ENCODE assay signal across 9 cellular contexts in the genomic region with DNA sequence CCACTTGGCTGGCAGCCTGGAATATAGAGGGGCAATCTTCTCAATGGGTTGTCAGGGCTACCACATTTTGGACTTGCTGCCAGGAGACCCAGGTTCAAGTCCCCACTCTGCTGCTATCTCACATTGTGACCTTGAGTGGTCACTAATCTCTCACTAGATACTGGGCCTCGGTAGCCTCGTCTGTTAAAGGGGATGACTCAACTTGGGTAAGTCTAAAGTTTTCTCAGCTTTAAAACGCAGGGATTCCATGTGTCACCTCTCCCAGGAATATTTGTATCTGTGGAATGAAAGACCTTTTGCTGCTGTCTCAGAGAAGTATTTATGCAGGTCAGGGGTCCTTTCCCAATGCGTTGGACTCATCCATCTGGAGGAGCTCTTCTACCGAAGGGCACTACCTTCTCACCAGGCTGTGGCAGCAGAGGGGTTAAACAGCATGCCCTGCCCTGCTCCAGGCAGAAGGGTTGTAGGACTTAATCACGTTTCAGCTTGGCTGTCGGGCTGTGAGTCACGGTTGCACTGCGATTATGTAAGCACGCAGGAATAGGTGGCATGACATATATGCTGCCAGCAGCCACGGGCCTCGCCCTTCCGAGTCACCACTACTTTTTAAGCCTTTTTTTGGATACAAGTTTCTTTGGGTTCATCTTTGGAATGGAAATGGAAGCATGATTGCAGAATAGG.
DNase-seq lines count a peak whose midpoint lies in the region; ATAC-seq and TF ChIP-seq lines count a peak whose summit lies in the region.
"Had no signal": no experiment of that assay in that cellular context is flagged by ENCODE, and none has a peak within 500 bp of the region (broad histone marks: within the 10 kb centered on the region; RNA-seq: fewer than 3 reads in every experiment).

No MANE protein-coding gene starts in this region.

- H4K20me1 ChIP-seq in PC-3 (ENCODE audit: low read length) (no peaks in the 10 kb centered on the region), osteoblast (ENCODE audit: insufficient read depth, low read length) (no peaks in the 10 kb centered on the region)

- no peak overlapping the region for H3K4me3 Mint-ChIP-seq in CD4-positive, alpha-beta T cell

- ATAC-seq in PC-3 (peak; percentile 93), HG03565 (IDR thresholded peaks at IDR 0.05; ENCODE audit: unreplicated experiment) (no peak), HG02623 (IDR thresholded peaks at IDR 0.05; ENCODE audit: unreplicated experiment) (no peak)
- no peak for ATAC-seq in CD4-positive, alpha-beta T cell (ENCODE audit: poor library complexity)

- DNase-seq in ELF-1 (ENCODE audit: low read depth, low spot score) = peak; percentile 71
- DNase-seq in PC-3 = peak; percentile 98
- DNase-seq in esophagus squamous epithelium (lab: John Stamatoyannopoulos, UW) = peak; percentile 6
- peak; percentile 85 for DNase-seq in osteoblast (ENCODE audit: insufficient read length, low spot score, missing footprints)
- no peak for DNase-seq in vagina (ENCODE audit: extremely low spot score in 2 of 2)
- DNase-seq in CD4-positive, alpha-beta T cell = no peak

- intact Hi-C loops in PC-3 (cut with micrococcal nuclease) = loop anchor here (2.0 kb wide), 1 partner anchor 94 kb away; the partner anchor contains the start of gene HK2
- intact Hi-C loops in esophagus squamous epithelium (cut with DNase I) = no loop called here
- intact Hi-C loops in vagina (cut with DNase I) = no loop called here
- intact Hi-C loops in CD4-positive, alpha-beta T cell (cut with DNase I, micrococcal nuclease) = no loop called here

- H3K4me3 ChIP-seq in PC-3 (ENCODE audit: low read length) (peak overlapping the region; percentile 30; the same call in 1 of the 2 replicates), esophagus squamous epithelium (no peak overlapping the region), osteoblast (ENCODE audit: insufficient read depth, low read length) (peak overlapping the region; percentile 5), vagina (no peak overlapping the region)
- H3K4me3 ChIP-seq: breast epithelium had no signal

- 13 to 18% methylated on average over 10 to 12 of the region's 13 CpGs for WGBS in esophagus squamous epithelium, 2 donors

- POLR2A ChIA-PET in PC-3 (lab: Charles Lee; ENCODE audit: unreplicated experiment) = no interaction called here
- POLR2A ChIA-PET in CD4-positive, alpha-beta T cell (lab: Charles Lee) = no interaction called here

- peaks cover 7% of the 10 kb centered on the region for H3K27me3 Mint-ChIP-seq in CD4-positive, alpha-beta T cell

- H3K79me2 ChIP-seq in PC-3 (ENCODE audit: low read length) (no peaks in the 10 kb centered on the region), osteoblast (ENCODE audit: insufficient read depth, low read length) (no peaks in the 10 kb centered on the region)

- CTCF ChIA-PET in PC-3 (lab: Charles Lee) = interaction anchor here (0.6 kb wide), 2 partner anchors 50 to 274 kb away, joined by 4 to 11 read pairs; no protein-coding TSS in a partner anchor
- CTCF ChIA-PET in CD4-positive, alpha-beta T cell (lab: Charles Lee) = no interaction called here

- peaks cover 5% of the 10 kb centered on the region; the same call in 1 of the 2 replicates for H3K9me3 ChIP-seq in PC-3 (ENCODE audit: low read length)
- H3K9me3 ChIP-seq in esophagus squamous epithelium = peaks cover 0 to 8% (median 0%) of the 10 kb centered on the region in 3 donors
- H3K9me3 ChIP-seq in osteoblast (ENCODE audit: low read depth, low read length) = no peaks in the 10 kb centered on the region
- no peaks in the 10 kb centered on the region for H3K9me3 ChIP-seq in vagina
- H3K9me3 ChIP-seq in CD4-positive, alpha-beta T cell (ENCODE audit: control insufficient read depth, low read length) = peaks cover 11% of the 10 kb centered on the region
- H3K9me3 ChIP-seq: breast epithelium had no signal

- H3K9ac ChIP-seq in PC-3 (ENCODE audit: low read length) = peak overlapping the region; percentile 47

- BruUV-seq in PC-3 (replicated peaks; lab: Mats Ljungman, UMichigan) = TSS peak; percentile 75

- H3K27me3 ChIP-seq in PC-3 (ENCODE audit: low read length) = no peaks in the 10 kb centered on the region
- H3K27me3 ChIP-seq in esophagus squamous epithelium = no peaks in the 10 kb centered on the region
- no peaks in the 10 kb centered on the region for H3K27me3 ChIP-seq in osteoblast (ENCODE audit: insufficient read depth, low read length)
- H3K27me3 ChIP-seq in vagina = no peaks in the 10 kb centered on the region
- no peaks in the 10 kb centered on the region for H3K27me3 ChIP-seq in CD4-positive, alpha-beta T cell (ENCODE audit: control insufficient read depth, insufficient read depth, low read length)
- H3K27me3 ChIP-seq: breast epithelium had no signal

- H3F3A ChIP-seq in PC-3 (ENCODE audit: low read length, unreplicated experiment) = peaks cover 13% of the 10 kb centered on the region

- TF ChIP-seq POLR2A in esophagus squamous epithelium (IDR thresholded peaks at IDR 0.05) (no peak), vagina (IDR thresholded peaks at IDR 0.05) (no peak)

- H3K36me3 ChIP-seq in PC-3 (ENCODE audit: low read depth, low read length) (peaks cover 5% of the 10 kb centered on the region; the same call in 1 of the 2 replicates), esophagus squamous epithelium (no peaks in the 10 kb centered on the region), osteoblast (ENCODE audit: insufficient read depth, low read length) (no peaks in the 10 kb centered on the region), vagina (no peaks in the 10 kb centered on the region)
- H3K36me3 ChIP-seq: breast epithelium had no signal

- H3K27ac Mint-ChIP-seq in CD4-positive, alpha-beta T cell = no peak overlapping the region

- H3K4me2 ChIP-seq in PC-3 (ENCODE audit: low read length) (peak overlapping the region; percentile 73), osteoblast (ENCODE audit: insufficient read depth, low read length) (peak overlapping the region; percentile 40)

- H2AFZ ChIP-seq in PC-3 (ENCODE audit: low read length) (peak overlapping the region; percentile 51), osteoblast (ENCODE audit: low read length) (peak overlapping the region; percentile 7)

- H3K4me1 ChIP-seq in PC-3 (ENCODE audit: insufficient read depth, low read length) (peaks cover 44% of the 10 kb centered on the region), esophagus squamous epithelium (peaks cover 11 to 60% (median 21%) of the 10 kb centered on the region in 3 donors), osteoblast (ENCODE audit: insufficient read depth, low read length) (peaks cover 33% of the 10 kb centered on the region), vagina (peaks cover 17% of the 10 kb centered on the region)
- H3K4me1 ChIP-seq: breast epithelium had no signal

- H3K36me3 Mint-ChIP-seq in CD4-positive, alpha-beta T cell (ENCODE audit: low read depth) = no peaks in the 10 kb centered on the region

- no peaks in the 10 kb centered on the region for H3K9me2 ChIP-seq in PC-3 (replicated peaks; ENCODE audit: low read length)

- H3K9me3 Mint-ChIP-seq in CD4-positive, alpha-beta T cell = peaks cover 5% of the 10 kb centered on the region

- no peaks in the 10 kb centered on the region for H3K4me1 Mint-ChIP-seq in CD4-positive, alpha-beta T cell (ENCODE audit: low read depth)

- peak overlapping the region; percentile 89 for H3K27ac ChIP-seq in PC-3 (ENCODE audit: low read length)
- H3K27ac ChIP-seq in esophagus squamous epithelium = peak overlapping the region; percentile 73 to 89 (median 77)
- peak overlapping the region; percentile 70 for H3K27ac ChIP-seq in osteoblast (ENCODE audit: low read depth, low read length)
- H3K27ac ChIP-seq in vagina = no peak overlapping the region
- no peak overlapping the region for H3K27ac ChIP-seq in CD4-positive, alpha-beta T cell (ENCODE audit: low read depth, low read length)
- H3K27ac ChIP-seq: breast epithelium had no signal

- TF ChIP-seq CTCF in PC-3 (conservative IDR thresholded peaks at IDR 0.05; ENCODE audit: low read depth, low read length) (no peak), esophagus squamous epithelium (IDR thresholded peaks at IDR 0.05) (no peak), osteoblast (IDR thresholded peaks at IDR 0.05; ENCODE audit: extremely low read depth, low read depth, low read length) (no peak), vagina (IDR thresholded peaks at IDR 0.05) (no peak)
- TF ChIP-seq CTCF in CD4-positive, alpha-beta T cell (IDR thresholded peaks at IDR 0.05) = no peak

Comparison
In these comparisons a context has a peak if more than half of its experiments do, and no peak if none do; other contexts are left out.
1. DNase-seq: peak in ELF-1 (single experiment), PC-3 (single experiment), esophagus squamous epithelium (single experiment) and osteoblast (single experiment); none in vagina (0 of 2) and CD4-positive, alpha-beta T cell (0 of 10).
2. H3K27ac ChIP-seq: peak in PC-3 (single experiment), esophagus squamous epithelium (4 of 4) and osteoblast (single experiment); none in vagina (single experiment) and CD4-positive, alpha-beta T cell (single experiment).
3. H3K4me3 ChIP-seq: peak in PC-3 (single experiment) and osteoblast (single experiment); none in esophagus squamous epithelium (0 of 4) and vagina (0 of 2).